8 cellular contexts compared by ENCODE assay signal in the genomic region with DNA sequence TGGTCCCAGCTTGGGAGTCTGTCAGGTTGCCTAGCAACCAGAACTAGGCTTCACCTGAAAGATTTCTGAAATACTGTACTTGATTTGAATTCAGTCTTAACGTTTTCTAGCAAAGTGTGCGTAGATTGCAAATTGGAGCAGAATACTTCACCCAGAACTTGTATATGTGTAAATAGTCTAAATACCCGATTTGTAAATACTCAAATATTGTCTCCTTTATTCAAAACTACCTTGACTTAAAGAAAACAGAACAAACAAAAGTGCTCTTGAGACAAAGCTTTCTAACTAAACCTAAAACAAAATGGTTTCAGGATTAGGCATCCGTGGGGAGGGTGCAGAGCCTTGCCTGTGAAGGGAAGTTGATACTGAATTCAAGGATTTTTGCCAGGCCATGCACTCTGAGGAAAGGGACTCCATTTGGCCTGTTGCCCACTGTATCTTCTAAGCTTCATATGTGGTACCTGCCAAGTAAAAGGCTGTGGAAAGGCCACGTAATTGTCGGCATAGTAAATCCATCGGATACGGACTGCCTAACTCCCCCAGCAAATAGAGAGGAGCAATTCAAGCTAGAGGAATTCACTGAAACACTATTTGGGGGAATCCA. TPM values are rescaled to one million over a fixed set of nuclear protein-coding genes. Genes with fewer than 3 reads are reported as not detected.
DNase-seq lines count a peak whose midpoint lies in the region; ATAC-seq, FAIRE-seq and TF ChIP-seq lines count a peak whose summit lies in the region.

No MANE protein-coding gene starts in this region.

- peak overlapping the region; percentile 80 for H3K4me2 ChIP-seq in astrocyte (ENCODE audit: low read length)

- no peaks in the 10 kb centered on the region for H3K9me3 ChIP-seq in astrocyte (ENCODE audit: insufficient read depth, low read depth, low read length)
- H3K9me3 ChIP-seq in lower lobe of right lung, result no peaks in the 10 kb centered on the region
- H3K9me3 ChIP-seq in upper lobe of right lung, result no peaks in the 10 kb centered on the region

- H3K27ac Mint-ChIP-seq in astrocyte (ENCODE audit: unreplicated experiment), result peak overlapping the region; percentile 98

- H3K36me3 ChIP-seq in astrocyte (ENCODE audit: insufficient read depth, low read length), result no peaks in the 10 kb centered on the region
- no peaks in the 10 kb centered on the region for H3K36me3 ChIP-seq in lower lobe of right lung
- no peaks in the 10 kb centered on the region for H3K36me3 ChIP-seq in upper lobe of right lung

- H3K27me3 ChIP-seq in astrocyte (ENCODE audit: insufficient read depth, low read length) (no peaks in the 10 kb centered on the region), lower lobe of right lung (ENCODE audit: low read depth) (no peaks in the 10 kb centered on the region), upper lobe of right lung (no peaks in the 10 kb centered on the region)

- H4K20me1 ChIP-seq in astrocyte (ENCODE audit: insufficient read depth, low read length), result peaks cover 40% of the 10 kb centered on the region

- ATAC-seq in lower lobe of right lung (no peak), upper lobe of right lung (no peak), GM18867 (IDR thresholded peaks at IDR 0.05; ENCODE audit: unreplicated experiment) (no peak), GM19397 (IDR thresholded peaks at IDR 0.05; ENCODE audit: unreplicated experiment) (no peak)

- H3K4me3 Mint-ChIP-seq in astrocyte (ENCODE audit: unreplicated experiment), result peak overlapping the region; percentile 100

- H3K4me1 ChIP-seq in astrocyte (ENCODE audit: insufficient read depth, low read length) (peaks cover 14% of the 10 kb centered on the region), lower lobe of right lung (peaks cover 20% of the 10 kb centered on the region), upper lobe of right lung (peaks cover 8% of the 10 kb centered on the region)

- H3K27me3 Mint-ChIP-seq in astrocyte (ENCODE audit: low read depth, unreplicated experiment), result no peaks in the 10 kb centered on the region

- FAIRE-seq in astrocyte (lab: Jason Lieb, UNC), result no peak

- H3K4me3 ChIP-seq in astrocyte (ENCODE audit: insufficient read depth, low read depth, low read length) (peak overlapping the region; percentile 34), lower lobe of right lung (peak overlapping the region; percentile 72), upper lobe of right lung (peak overlapping the region; percentile 90)

- H3K27ac ChIP-seq in astrocyte (ENCODE audit: low read depth, low read length) (peak overlapping the region; percentile 76), lower lobe of right lung (peak overlapping the region; percentile 82), upper lobe of right lung (peak overlapping the region; percentile 74)

- DNase-seq in DMS153 (lab: John Stamatoyannopoulos, UW) (peak; percentile 57), NCI-H1092 (lab: John Stamatoyannopoulos, UW) (peak; percentile 61), astrocyte (ENCODE audit: low read depth) (peak; percentile 14), lower lobe of right lung (no peak), upper lobe of right lung (no peak), SK-N-DZ (ENCODE audit: low spot score) (no peak)

- peaks cover 53% of the 10 kb centered on the region for H3K4me1 Mint-ChIP-seq in astrocyte (ENCODE audit: low read depth, unreplicated experiment)

- intact Hi-C loops in lower lobe of right lung (cut with DNase I) (no loop called here), upper lobe of right lung (cut with DNase I) (no loop called here)

- H3K9ac ChIP-seq in astrocyte (ENCODE audit: low read length), result peak overlapping the region; percentile 56

- H3K9me3 Mint-ChIP-seq in astrocyte (ENCODE audit: unreplicated experiment), result no peaks in the 10 kb centered on the region

- peaks cover 2% of the 10 kb centered on the region for H3K36me3 Mint-ChIP-seq in astrocyte (ENCODE audit: low read depth, unreplicated experiment)

- TF ChIP-seq CTCF in astrocyte (IDR thresholded peaks at IDR 0.05; ENCODE audit: insufficient read depth, low read depth, low read length) (no peak), lower lobe of right lung (IDR thresholded peaks at IDR 0.05) (no peak), upper lobe of right lung (IDR thresholded peaks at IDR 0.05) (no peak)

- peaks cover 42% of the 10 kb centered on the region for H3K79me2 ChIP-seq in astrocyte (ENCODE audit: insufficient read depth, low read length)

- peak overlapping the region; percentile 79 for H2AFZ ChIP-seq in astrocyte (ENCODE audit: low read depth, low read length)

RNA-seq across cellular contexts. Expression of a gene that starts 0.7 kb away (rescaled TPM):
- total RNA-seq in astrocyte, result 95.9 and 146 TPM in 2 replicates
- 119 TPM for total RNA-seq in lower lobe of right lung
- 167 TPM for total RNA-seq in upper lobe of right lung
- 142 and 159 TPM in 2 replicates for polyA plus RNA-seq in SK-N-DZ (2014; cell fraction: cytosol; rRNA removed)
- 106 and 131 TPM in 2 replicates for polyA plus RNA-seq in SK-N-DZ (2014; cell fraction: nucleus; rRNA removed)

Comparison
In these comparisons a context has a peak if more than half of its experiments do, and no peak if none do; other contexts are left out.
1. DNase-seq: peak in DMS153 (single experiment), NCI-H1092 (single experiment) and astrocyte (single experiment); none in lower lobe of right lung (single experiment), upper lobe of right lung (single experiment) and SK-N-DZ (single experiment).
2. H3K4me3 ChIP-seq: peak in every context shown above with its lines; median percentile 90 in upper lobe of right lung; 72 in lower lobe of right lung; 34 in astrocyte.
3. Peak in every context shown above with its lines, with median percentiles within 50 percentile points of each other: H3K27ac ChIP-seq.